Comparison of ENCODE assay signal across 17 cellular contexts in the genomic region with DNA sequence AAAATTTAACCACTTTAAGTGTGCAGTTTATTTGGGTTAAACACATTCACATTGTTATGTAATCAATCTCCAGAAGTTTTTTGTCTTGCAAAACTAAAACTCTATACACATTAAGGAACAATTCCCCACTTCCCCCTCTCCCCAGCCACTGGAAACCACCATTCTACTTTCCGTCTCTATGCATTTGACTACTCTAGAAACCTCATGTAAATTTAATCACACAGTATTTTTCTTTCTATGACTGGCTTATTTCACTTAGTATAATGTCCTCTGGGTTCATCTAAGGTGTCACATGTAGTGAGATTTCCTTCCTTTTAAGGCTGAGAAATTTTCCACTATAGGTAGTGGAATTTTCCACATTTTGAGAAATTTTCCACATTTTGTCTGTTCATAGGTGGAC.
A peak's percentile ranks its signal among the peaks of the same experiment; 100 is the strongest.
DNase-seq lines count a peak whose midpoint lies in the region; ATAC-seq, FAIRE-seq and TF ChIP-seq lines count a peak whose summit lies in the region.
"Had no signal": no experiment of that assay in that cellular context is flagged by ENCODE, and none has a peak within 500 bp of the region (broad histone marks: within the 10 kb centered on the region; RNA-seq: fewer than 3 reads in every experiment).

No MANE protein-coding gene starts in this region.

- no peaks in the 10 kb centered on the region for H3K27me3 ChIP-seq in H7 (ENCODE audit: control insufficient read depth, insufficient read depth, low read length)

- TF ChIP-seq POLR2A in GM12891 (IDR thresholded peaks at IDR 0.05; ENCODE audit: low read depth, low read length), result no peak

- H3K4me3 ChIP-seq in H7 (ENCODE audit: insufficient read depth, low read depth, low read length), result no peak overlapping the region

- FAIRE-seq in GM12891 (lab: Jason Lieb, UNC), result no peak
- FAIRE-seq: GM19239 had no signal

- ATAC-seq in GM21390 (IDR thresholded peaks at IDR 0.05; ENCODE audit: unreplicated experiment) (peak; percentile 59), HG02870 (IDR thresholded peaks at IDR 0.05; ENCODE audit: unreplicated experiment) (peak; percentile 80), HG03457 (IDR thresholded peaks at IDR 0.05; ENCODE audit: unreplicated experiment) (peak; percentile 66), HG03280 (IDR thresholded peaks at IDR 0.05; ENCODE audit: unreplicated experiment) (no peak)
- ATAC-seq: Panc1 had no signal

- DNase-seq in GM12891 (ENCODE audit: insufficient read length, low spot score), result no peak
- no peak for DNase-seq in H7
- DNase-seq in activated T-cell treated with anti-CD3 and anti-CD28 coated beads, Interleukin-2, amount 50 U/mL, for 48 hours, result no peak
- DNase-seq in stimulated activated CD4-positive, alpha-beta T cell treated with anti-CD3 and anti-CD28 coated beads, Interleukin-4, amount 100 ng/mL, for 24 hours, result no peak
- DNase-seq: 8988T; Calu3; CD4-positive, alpha-beta memory T cell; GOT3; NCI-H146; NCI-H2081; NCI-H748 treated with DMSO at 0.1 percent for 48 hours had no signal

- no peaks in the 10 kb centered on the region for H3K36me3 ChIP-seq in H7 (replicated peaks; ENCODE audit: control insufficient read depth, insufficient read depth, low read length)

TF ChIP-seq in GM12891, 5 proteins besides CTCF, POLR2A, EP300 and RAD21:
- TF ChIP-seq POLR2AphosphoS5 (IDR thresholded peaks at IDR 0.05; ENCODE audit: low read depth, low read length) (no peak), SPI1 (IDR thresholded peaks at IDR 0.05; ENCODE audit: low read depth, low read length) (0 out of 2 replicates have a peak, but pooled peaks have one; percentile 28)
